ENCODE assay signal across 9 cellular contexts in genomic region chr19:4678881-4679379, GRCh38. TPM values are rescaled to one million over a fixed set of nuclear protein-coding genes. Genes with fewer than 3 reads are reported as not detected.
DNase-seq lines count a peak whose midpoint lies in the region; ATAC-seq and TF ChIP-seq lines count a peak whose summit lies in the region.
"Had no signal": no experiment of that assay in that cellular context is flagged by ENCODE, and none has a peak within 500 bp of the region (broad histone marks: within the 10 kb centered on the region; RNA-seq: fewer than 3 reads in every experiment).

No MANE protein-coding gene starts in this region.

- no peak overlapping the region for H4K8ac ChIP-seq in IMR-90 (ENCODE audit: low read depth in 2 of 2, low read length in 2 of 2)

- H3K27ac Mint-ChIP-seq in naive thymus-derived CD8-positive, alpha-beta T cell = peak overlapping the region in 1 of 10 donors; percentile 44
- H3K27ac Mint-ChIP-seq: mesothelial cell of epicardium had no signal

- no peaks in the 10 kb centered on the region; a peak in 1 of 4 replicates for H3K79me1 ChIP-seq in IMR-90 (ENCODE audit: low read depth in 1 of 2, low read length in 2 of 2)

- TF ChIP-seq RAD21 in IMR-90 (IDR thresholded peaks at IDR 0.05; ENCODE audit: low read length) = no peak

- H3K4me3 ChIP-seq in IMR-90 (ENCODE audit: insufficient read depth, low read depth, low read length) = no peak overlapping the region
- H3K4me3 ChIP-seq in brain microvascular endothelial cell (ENCODE audit: low read depth, low read length) = no peak overlapping the region

- H3K9ac ChIP-seq in IMR-90 (ENCODE audit: low read depth, low read length) = no peak overlapping the region

- H3K36me3 Mint-ChIP-seq in naive thymus-derived CD8-positive, alpha-beta T cell = peaks cover 0 to 26% (median 4%) of the 10 kb centered on the region in 3 donors

- H2AFZ ChIP-seq in IMR-90 (replicated peaks; ENCODE audit: low read length, poor library complexity) = no peak overlapping the region

- peak; percentile 81 for DNase-seq in D341Med (ENCODE audit: low spot score)
- DNase-seq in IMR-90 = no peak
- DNase-seq in brain microvascular endothelial cell = peak; percentile 5
- peak in 4 of 10 donors; percentile 11 to 13 (median 12) for DNase-seq in naive thymus-derived CD8-positive, alpha-beta T cell
- DNase-seq in head of caudate nucleus = no peak
- DNase-seq in activated CD4-positive, CD25-positive, alpha-beta regulatory T cell (lab: John Stamatoyannopoulos, UW) = no peak

- H3K14ac ChIP-seq in IMR-90 (replicated peaks; ENCODE audit: low read depth, low read length) = no peak overlapping the region

- 58% methylated on average over 8 of the region's 20 CpGs; no CpG with 5 or more reads in 1 of the 2 experiments for WGBS in IMR-90 (ENCODE audit: extremely low coverage in 2 of 2, insufficient read length in 1 of 2), 2 experiments

- H3K9me3 Mint-ChIP-seq in naive thymus-derived CD8-positive, alpha-beta T cell = no peaks in the 10 kb centered on the region
- H3K9me3 Mint-ChIP-seq: mesothelial cell of epicardium had no signal

- no peak overlapping the region for H3K56ac ChIP-seq in IMR-90 (ENCODE audit: extremely low read depth, insufficient read depth, low read length)

- H2AK5ac ChIP-seq in IMR-90 (ENCODE audit: low read depth, low read length) = no peak overlapping the region

- intact Hi-C loops in IMR-90 (cut with micrococcal nuclease) = no loop called here
- intact Hi-C loops in head of caudate nucleus (cut with DNase I) = no loop called here

- in situ Hi-C loops in IMR-90 (cut with MboI; ENCODE audit: low sequenced_read_pairs) = no loop called here
- in situ Hi-C loops in brain microvascular endothelial cell (cut with HindIII; ENCODE audit: low pct_ligation_motif_present, low sequenced_read_pairs) = no loop called here

- no peaks in the 10 kb centered on the region for H3K9me1 ChIP-seq in IMR-90 (ENCODE audit: insufficient read depth, low read length)

- H3K36me3 ChIP-seq in IMR-90 (ENCODE audit: control insufficient read depth, insufficient read depth, low read length) (peaks cover 50% of the 10 kb centered on the region), brain microvascular endothelial cell (replicated peaks) (peaks cover 67% of the 10 kb centered on the region)

- H2BK20ac ChIP-seq in IMR-90 (ENCODE audit: low read depth, low read length) = no peak overlapping the region

- no peak for TF ChIP-seq POLR2A in IMR-90 (IDR thresholded peaks at IDR 0.05; ENCODE audit: low read depth, low read length)

- BruUV-seq in IMR-90 (replicated peaks; lab: Mats Ljungman, UMichigan) = no TSS peak

- H3K27ac ChIP-seq in IMR-90 (ENCODE audit: insufficient read depth, low read length) (no peak overlapping the region), brain microvascular endothelial cell (no peak overlapping the region)

- POLR2A ChIA-PET in IMR-90 (lab: Charles Lee; ENCODE audit: unreplicated experiment) = no interaction called here
- POLR2A ChIA-PET in naive thymus-derived CD8-positive, alpha-beta T cell (lab: Charles Lee) = no interaction called here

- TF ChIP-seq CTCF in IMR-90 (conservative IDR thresholded peaks at IDR 0.05; ENCODE audit: low read depth, low read length) (no peak), brain microvascular endothelial cell (IDR thresholded peaks at IDR 0.05; ENCODE audit: low read depth, low read length, missing control alignments) (no peak)

- H3K4me2 ChIP-seq in IMR-90 (ENCODE audit: low read depth, low read length) = no peak overlapping the region

- H2AK9ac ChIP-seq in IMR-90 (replicated peaks; ENCODE audit: low read depth, low read length, poor library complexity) = no peak overlapping the region

- H3K27me3 ChIP-seq in IMR-90 (ENCODE audit: control insufficient read depth, insufficient read depth, low read length) (no peaks in the 10 kb centered on the region), brain microvascular endothelial cell (replicated peaks) (no peaks in the 10 kb centered on the region)

- H2BK15ac ChIP-seq in IMR-90 (ENCODE audit: low read depth, low read length) = no peak overlapping the region

- H4K5ac ChIP-seq in IMR-90 (ENCODE audit: low read depth, low read length) = no peak overlapping the region

- no peaks in the 10 kb centered on the region for H3K9me3 ChIP-seq in IMR-90 (ENCODE audit: control insufficient read depth, insufficient read depth, low read length)

- H4K91ac ChIP-seq in IMR-90 (ENCODE audit: insufficient read depth, low read depth, low read length) = no peak overlapping the region

- no peak overlapping the region for H3K23ac ChIP-seq in IMR-90 (ENCODE audit: low read depth, low read length)

- H2BK5ac ChIP-seq in IMR-90 (ENCODE audit: low read depth, low read length, poor library complexity, severe bottlenecking) = no peak overlapping the region

- H3K4me3 Mint-ChIP-seq in naive thymus-derived CD8-positive, alpha-beta T cell = no peak overlapping the region
- H3K4me3 Mint-ChIP-seq: mesothelial cell of epicardium had no signal

- H3K18ac ChIP-seq in IMR-90 (ENCODE audit: low read depth, low read length) = no peak overlapping the region

- H2BK120ac ChIP-seq in IMR-90 (ENCODE audit: low read depth, low read length) = no peak overlapping the region

- CTCF ChIA-PET in IMR-90 (lab: Yijun Ruan, JAX) = no interaction called here

- no peaks in the 10 kb centered on the region for H3K27me3 Mint-ChIP-seq in naive thymus-derived CD8-positive, alpha-beta T cell

- no peak overlapping the region for H3K4ac ChIP-seq in IMR-90 (ENCODE audit: low read depth, low read length)

- H3K4me1 ChIP-seq in IMR-90 (ENCODE audit: control insufficient read depth, insufficient read depth, low read length) = no peaks in the 10 kb centered on the region

- ATAC-seq in IMR-90 (ENCODE audit: low read depth) = peak; percentile 40
- ATAC-seq in naive thymus-derived CD8-positive, alpha-beta T cell = peak; percentile 44 to 64
- no peak for ATAC-seq in HG02798 (IDR thresholded peaks at IDR 0.05; ENCODE audit: poor library complexity, unreplicated experiment)
- ATAC-seq in GM19467 (IDR thresholded peaks at IDR 0.05; ENCODE audit: unreplicated experiment) = no peak

- no peaks in the 10 kb centered on the region for H4K20me1 ChIP-seq in IMR-90 (ENCODE audit: insufficient read depth, low read length)

- dilution Hi-C loops in IMR-90 (cut with HindIII; ENCODE audit: low sequenced_read_pairs, unreplicated experiment) = no loop called here

- H3K4me1 Mint-ChIP-seq in naive thymus-derived CD8-positive, alpha-beta T cell = peaks cover 0 to 1% (median 0%) of the 10 kb centered on the region in 4 donors
- H3K4me1 Mint-ChIP-seq: mesothelial cell of epicardium had no signal

TF ChIP-seq in IMR-90, 13 proteins besides CTCF, POLR2A, EP300 and RAD21:
- TF ChIP-seq MAFK (IDR thresholded peaks at IDR 0.05; ENCODE audit: low read depth, low read length) (no peak), RCOR1 (IDR thresholded peaks at IDR 0.05; ENCODE audit: insufficient replicate concordance, low read length) (no peak), ELK1 (IDR thresholded peaks at IDR 0.05; ENCODE audit: borderline replicate concordance, low read depth, low read length) (no peak), SMC3 (IDR thresholded peaks at IDR 0.05; ENCODE audit: low read depth, low read length) (no peak), NFE2L2 (IDR thresholded peaks at IDR 0.05; ENCODE audit: low read depth, low read length) (no peak), CHD1 (IDR thresholded peaks at IDR 0.05; ENCODE audit: low read depth, low read length) (no peak), CEBPB (IDR thresholded peaks at IDR 0.05; ENCODE audit: low read depth, low read length) (no peak)
- TF ChIP-seq, protein P1, sequence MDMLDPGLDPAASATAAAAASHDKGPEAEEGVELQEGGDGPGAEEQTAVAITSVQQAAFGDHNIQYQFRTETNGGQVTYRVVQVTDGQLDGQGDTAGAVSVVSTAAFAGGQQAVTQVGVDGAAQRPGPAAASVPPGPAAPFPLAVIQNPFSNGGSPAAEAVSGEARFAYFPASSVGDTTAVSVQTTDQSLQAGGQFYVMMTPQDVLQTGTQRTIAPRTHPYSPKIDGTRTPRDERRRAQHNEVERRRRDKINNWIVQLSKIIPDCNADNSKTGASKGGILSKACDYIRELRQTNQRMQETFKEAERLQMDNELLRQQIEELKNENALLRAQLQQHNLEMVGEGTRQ (IDR thresholded peaks at IDR 0.05; ENCODE audit: low read depth, low read length) = no peak

RNA-seq across cellular contexts. Expression of gene MYDGF, which starts 8.8 kb away (rescaled TPM):
- total RNA-seq in IMR-90 (2012; rRNA removed) = 160 and 203 TPM in 2 replicates
- 310 and 381 TPM in 2 replicates for polyA plus RNA-seq in IMR-90 (2012; rRNA removed)
- polyA plus RNA-seq in IMR-90 (2012; cell fraction: cytosol; rRNA removed) = 436 and 568 TPM in 2 replicates
- polyA plus RNA-seq in IMR-90 (2012; cell fraction: nucleus; rRNA removed; ENCODE audit: low replicate concordance) = 93.6 and 181 TPM in 2 replicates
- 10 to 100 TPM; 24.9 to 25.8 TPM for total RNA-seq in naive thymus-derived CD8-positive, alpha-beta T cell
- 100 to 1,000 TPM; 103 to 114 (median 114) TPM for polyA plus RNA-seq in naive thymus-derived CD8-positive, alpha-beta T cell

RNA-seq across cellular contexts. Expression of gene TNFAIP8L1, which starts 39.6 kb away (rescaled TPM):
- 2.5 and 3.1 TPM in 2 replicates for total RNA-seq in IMR-90 (2012; rRNA removed)
- polyA plus RNA-seq in IMR-90 (2012; rRNA removed) = 6.0 TPM in 2 replicates
- 5.1 and 7.1 TPM in 2 replicates for polyA plus RNA-seq in IMR-90 (2012; cell fraction: cytosol; rRNA removed)
- 2.3 and 2.9 TPM in 2 replicates for polyA plus RNA-seq in IMR-90 (2012; cell fraction: nucleus; rRNA removed; ENCODE audit: low replicate concordance)
- 10 to 100 TPM; 19.1 to 20.7 TPM for total RNA-seq in naive thymus-derived CD8-positive, alpha-beta T cell
- 10 to 100 TPM in 2 of 3 donors, 1 to 10 TPM in 1; 5.6 to 16.5 (median 10.3) TPM for polyA plus RNA-seq in naive thymus-derived CD8-positive, alpha-beta T cell

RNA-seq across cellular contexts. Expression of gene DPP9, which starts 44.7 kb away (rescaled TPM):
- 12.2 and 12.4 TPM in 2 replicates for total RNA-seq in IMR-90 (2012; rRNA removed)
- polyA plus RNA-seq in IMR-90 (2012; rRNA removed) = 33.0 and 37.3 TPM in 2 replicates
- polyA plus RNA-seq in IMR-90 (2012; cell fraction: cytosol; rRNA removed) = 27.1 and 46.5 TPM in 2 replicates
- 36.9 and 57.3 TPM in 2 replicates for polyA plus RNA-seq in IMR-90 (2012; cell fraction: nucleus; rRNA removed; ENCODE audit: low replicate concordance)
- 10 to 100 TPM; 82.3 to 86.6 TPM for total RNA-seq in naive thymus-derived CD8-positive, alpha-beta T cell
- 10 to 100 TPM; 16.1 to 30.6 (median 21.9) TPM for polyA plus RNA-seq in naive thymus-derived CD8-positive, alpha-beta T cell

Comparison
In these comparisons a context has a peak if more than half of its experiments do, and no peak if none do; other contexts are left out.
1. DNase-seq: peak in D341Med (single experiment) and brain microvascular endothelial cell (single experiment); none in IMR-90 (single experiment), head of caudate nucleus (0 of 42) and activated CD4-positive, CD25-positive, alpha-beta regulatory T cell (0 of 4).
2. ATAC-seq: peak in IMR-90 (single experiment) and naive thymus-derived CD8-positive, alpha-beta T cell (2 of 2); none in HG02798 (single experiment) and GM19467 (single experiment).